ENCODE assay signal across 1 cellular context in the genomic region with DNA sequence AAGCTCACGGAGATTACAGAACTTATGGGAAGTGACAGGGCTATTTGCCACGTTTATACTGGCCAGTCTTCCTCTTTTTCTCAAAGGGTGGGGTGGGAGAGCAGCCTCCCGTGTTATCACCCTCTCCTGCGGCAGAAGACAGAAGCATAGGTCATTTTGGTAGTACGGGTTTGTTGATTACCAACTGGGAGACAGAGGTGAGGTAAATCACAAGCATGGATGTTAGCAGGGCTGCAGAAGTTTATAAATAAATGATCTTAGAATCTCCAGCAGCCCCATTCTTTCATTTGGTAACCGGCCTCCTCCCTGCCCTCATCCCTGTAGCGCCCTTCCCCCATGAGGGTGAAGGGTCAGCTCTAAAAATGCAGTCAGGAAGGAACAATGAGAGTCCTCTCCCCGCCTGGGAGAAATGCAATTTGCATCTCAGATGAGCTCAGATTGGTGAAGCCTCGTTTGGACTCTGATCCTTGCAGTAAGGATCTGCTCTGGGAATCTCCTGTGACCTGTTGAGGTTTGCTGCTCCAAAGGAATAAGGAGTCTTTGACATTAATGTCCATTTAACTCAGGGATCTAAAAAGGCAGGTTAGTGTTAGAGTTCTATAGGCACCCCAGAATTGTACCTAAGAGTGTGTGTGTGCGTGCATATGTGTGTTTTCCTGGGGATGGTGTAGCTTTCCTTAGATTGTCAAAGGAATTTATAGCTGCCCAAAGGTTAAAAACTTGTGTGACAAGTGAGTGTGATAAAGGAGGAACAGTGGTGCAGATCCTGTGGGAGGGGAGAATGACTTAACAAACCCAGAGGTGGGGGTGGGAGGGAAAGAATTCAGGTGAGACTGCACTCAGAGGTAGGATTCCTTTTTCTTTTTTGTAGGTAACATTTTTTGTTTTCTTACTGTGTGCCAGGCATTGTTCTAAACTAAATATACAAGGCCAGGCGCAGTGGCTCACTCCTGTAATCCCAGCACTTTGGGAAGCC.
TF ChIP-seq lines count a peak whose summit lies in the region.

No MANE protein-coding gene starts in this region.

TF ChIP-seq in HepG2, 621 proteins besides CTCF, POLR2A, EP300 and RAD21 (continued from another document):
- TF ChIP-seq, protein P1, sequence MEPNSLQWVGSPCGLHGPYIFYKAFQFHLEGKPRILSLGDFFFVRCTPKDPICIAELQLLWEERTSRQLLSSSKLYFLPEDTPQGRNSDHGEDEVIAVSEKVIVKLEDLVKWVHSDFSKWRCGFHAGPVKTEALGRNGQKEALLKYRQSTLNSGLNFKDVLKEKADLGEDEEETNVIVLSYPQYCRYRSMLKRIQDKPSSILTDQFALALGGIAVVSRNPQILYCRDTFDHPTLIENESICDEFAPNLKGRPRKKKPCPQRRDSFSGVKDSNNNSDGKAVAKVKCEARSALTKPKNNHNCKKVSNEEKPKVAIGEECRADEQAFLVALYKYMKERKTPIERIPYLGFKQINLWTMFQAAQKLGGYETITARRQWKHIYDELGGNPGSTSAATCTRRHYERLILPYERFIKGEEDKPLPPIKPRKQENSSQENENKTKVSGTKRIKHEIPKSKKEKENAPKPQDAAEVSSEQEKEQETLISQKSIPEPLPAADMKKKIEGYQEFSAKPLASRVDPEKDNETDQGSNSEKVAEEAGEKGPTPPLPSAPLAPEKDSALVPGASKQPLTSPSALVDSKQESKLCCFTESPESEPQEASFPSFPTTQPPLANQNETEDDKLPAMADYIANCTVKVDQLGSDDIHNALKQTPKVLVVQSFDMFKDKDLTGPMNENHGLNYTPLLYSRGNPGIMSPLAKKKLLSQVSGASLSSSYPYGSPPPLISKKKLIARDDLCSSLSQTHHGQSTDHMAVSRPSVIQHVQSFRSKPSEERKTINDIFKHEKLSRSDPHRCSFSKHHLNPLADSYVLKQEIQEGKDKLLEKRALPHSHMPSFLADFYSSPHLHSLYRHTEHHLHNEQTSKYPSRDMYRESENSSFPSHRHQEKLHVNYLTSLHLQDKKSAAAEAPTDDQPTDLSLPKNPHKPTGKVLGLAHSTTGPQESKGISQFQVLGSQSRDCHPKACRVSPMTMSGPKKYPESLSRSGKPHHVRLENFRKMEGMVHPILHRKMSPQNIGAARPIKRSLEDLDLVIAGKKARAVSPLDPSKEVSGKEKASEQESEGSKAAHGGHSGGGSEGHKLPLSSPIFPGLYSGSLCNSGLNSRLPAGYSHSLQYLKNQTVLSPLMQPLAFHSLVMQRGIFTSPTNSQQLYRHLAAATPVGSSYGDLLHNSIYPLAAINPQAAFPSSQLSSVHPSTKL (CRISPR knock-in tag; IDR thresholded peaks at IDR 0.05), result peak; percentile 54; the same call in 1 of the 2 replicates
- TF ChIP-seq HNF4A (CRISPR knock-in tag; IDR thresholded peaks at IDR 0.05), result peak; percentile 63
- TF ChIP-seq, protein P2, sequence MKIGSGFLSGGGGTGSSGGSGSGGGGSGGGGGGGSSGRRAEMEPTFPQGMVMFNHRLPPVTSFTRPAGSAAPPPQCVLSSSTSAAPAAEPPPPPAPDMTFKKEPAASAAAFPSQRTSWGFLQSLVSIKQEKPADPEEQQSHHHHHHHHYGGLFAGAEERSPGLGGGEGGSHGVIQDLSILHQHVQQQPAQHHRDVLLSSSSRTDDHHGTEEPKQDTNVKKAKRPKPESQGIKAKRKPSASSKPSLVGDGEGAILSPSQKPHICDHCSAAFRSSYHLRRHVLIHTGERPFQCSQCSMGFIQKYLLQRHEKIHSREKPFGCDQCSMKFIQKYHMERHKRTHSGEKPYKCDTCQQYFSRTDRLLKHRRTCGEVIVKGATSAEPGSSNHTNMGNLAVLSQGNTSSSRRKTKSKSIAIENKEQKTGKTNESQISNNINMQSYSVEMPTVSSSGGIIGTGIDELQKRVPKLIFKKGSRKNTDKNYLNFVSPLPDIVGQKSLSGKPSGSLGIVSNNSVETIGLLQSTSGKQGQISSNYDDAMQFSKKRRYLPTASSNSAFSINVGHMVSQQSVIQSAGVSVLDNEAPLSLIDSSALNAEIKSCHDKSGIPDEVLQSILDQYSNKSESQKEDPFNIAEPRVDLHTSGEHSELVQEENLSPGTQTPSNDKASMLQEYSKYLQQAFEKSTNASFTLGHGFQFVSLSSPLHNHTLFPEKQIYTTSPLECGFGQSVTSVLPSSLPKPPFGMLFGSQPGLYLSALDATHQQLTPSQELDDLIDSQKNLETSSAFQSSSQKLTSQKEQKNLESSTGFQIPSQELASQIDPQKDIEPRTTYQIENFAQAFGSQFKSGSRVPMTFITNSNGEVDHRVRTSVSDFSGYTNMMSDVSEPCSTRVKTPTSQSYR (CRISPR knock-in tag; IDR thresholded peaks at IDR 0.05; ENCODE audit: borderline replicate concordance), result peak; percentile 95
- no peak for TF ChIP-seq SOX13 (IDR thresholded peaks at IDR 0.05)
- peak in 1 of 2 experiments; percentile 81; a peak in 2 of 4 replicates for TF ChIP-seq SOX13 (CRISPR knock-in tag; conservative IDR thresholded peaks at IDR 0.05 in 1 of 2, IDR thresholded peaks at IDR 0.05 in 1 of 2)
- TF ChIP-seq ZFY (CRISPR knock-in tag; IDR thresholded peaks at IDR 0.05), result 0 out of 2 replicates have a peak, but pooled peaks have one; percentile 4
- no peak for TF ChIP-seq JARID2 (CRISPR knock-in tag; IDR thresholded peaks at IDR 0.05; ENCODE audit: insufficient replicate concordance)
- TF ChIP-seq HMG20B (CRISPR knock-in tag; conservative IDR thresholded peaks at IDR 0.05), result no peak
- TF ChIP-seq, protein P3, sequence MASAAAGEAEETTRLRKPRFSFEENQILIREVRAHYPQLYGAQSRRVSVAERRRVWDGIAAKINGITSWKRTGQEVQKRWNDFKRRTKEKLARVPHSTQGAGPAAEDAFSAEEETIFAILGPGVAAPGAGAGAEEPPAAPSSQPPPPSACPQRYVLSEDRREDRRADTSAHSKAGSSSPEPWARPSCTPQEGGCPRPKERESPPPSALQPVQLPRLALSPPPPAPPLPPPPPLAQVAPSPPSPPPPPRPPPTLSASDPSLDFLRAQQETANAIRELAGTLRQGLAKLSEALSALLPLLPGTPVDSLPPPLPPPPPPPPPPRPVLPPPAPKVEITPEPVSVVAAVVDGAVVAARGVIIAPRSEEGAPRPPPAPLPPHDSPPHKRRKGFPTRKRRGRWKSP (CRISPR knock-in tag; IDR thresholded peaks at IDR 0.05), result no peak
- TF ChIP-seq KDM6A (CRISPR knock-in tag; IDR thresholded peaks at IDR 0.05; ENCODE audit: low read depth), result 0 out of 2 replicates have a peak, but pooled peaks have one; percentile 22
- no peak for TF ChIP-seq KDM5A (IDR thresholded peaks at IDR 0.05; ENCODE audit: borderline replicate concordance, low read length)
- TF ChIP-seq, protein P4, sequence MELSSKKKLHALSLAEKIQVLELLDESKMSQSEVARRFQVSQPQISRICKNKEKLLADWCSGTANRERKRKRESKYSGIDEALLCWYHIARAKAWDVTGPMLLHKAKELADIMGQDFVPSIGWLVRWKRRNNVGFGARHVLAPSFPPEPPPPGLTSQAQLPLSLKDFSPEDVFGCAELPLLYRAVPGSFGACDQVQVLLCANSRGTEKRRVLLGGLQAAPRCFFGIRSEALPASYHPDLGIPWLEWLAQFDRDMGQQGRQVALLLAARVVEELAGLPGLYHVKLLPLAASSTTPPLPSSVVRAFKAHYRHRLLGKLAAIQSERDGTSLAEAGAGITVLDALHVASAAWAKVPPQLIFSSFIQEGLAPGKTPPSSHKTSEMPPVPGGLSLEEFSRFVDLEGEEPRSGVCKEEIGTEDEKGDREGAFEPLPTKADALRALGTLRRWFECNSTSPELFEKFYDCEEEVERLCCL (CRISPR knock-in tag; IDR thresholded peaks at IDR 0.05; ENCODE audit: borderline replicate concordance), result no peak
- TF ChIP-seq ZNF556 (CRISPR knock-in tag; IDR thresholded peaks at IDR 0.05; ENCODE audit: borderline replicate concordance), result peak; percentile 7; the same call in 1 of the 2 replicates
- TF ChIP-seq TEAD2 (CRISPR knock-in tag; IDR thresholded peaks at IDR 0.05), result no peak
TF ChIP-seq in HepG2: peak in this region for 37.
